9 cellular contexts compared by ENCODE assay signal in genomic region chr21:43974791-43975468, GRCh38. TPM values are rescaled to one million over a fixed set of nuclear protein-coding genes. Genes with fewer than 3 reads are reported as not detected.
DNase-seq lines count a peak whose midpoint lies in the region; ATAC-seq, FAIRE-seq and TF ChIP-seq lines count a peak whose summit lies in the region.
"Had no signal": no experiment of that assay in that cellular context is flagged by ENCODE, and none has a peak within 500 bp of the region (broad histone marks: within the 10 kb centered on the region; RNA-seq: fewer than 3 reads in every experiment).

No MANE protein-coding gene starts in this region.

- H3K9me3 Mint-ChIP-seq in nephron progenitor cell: no peaks in the 10 kb centered on the region
- H3K9me3 Mint-ChIP-seq: neural crest cell had no signal

- H3K79me2 ChIP-seq in K562 (ENCODE audit: control insufficient read depth, insufficient read depth, low read length): no peaks in the 10 kb centered on the region

- DNase-seq in K562 (ENCODE audit: extremely low read depth in 1 of 4, low spot score in 3 of 4) (no peak), nephron progenitor cell (no peak), T-helper 9 cell (no peak), D341Med (ENCODE audit: low spot score) (no peak), GM10248 (ENCODE audit: extremely low spot score) (no peak)

- TF ChIP-seq RAD21 in K562 (CRISPR knock-in tag; conservative IDR thresholded peaks at IDR 0.05 in 1 of 2, IDR thresholded peaks at IDR 0.05 in 1 of 2): no peak

- H3K4me1 Mint-ChIP-seq in nephron progenitor cell: peaks cover 28% of the 10 kb centered on the region

- H4K20me1 ChIP-seq in K562 (replicated peaks; ENCODE audit: control insufficient read depth, insufficient read depth, low read length): no peaks in the 10 kb centered on the region

- peak overlapping the region; percentile 14; the same call in 1 of the 3 replicates for H3K27ac ChIP-seq in K562 (ENCODE audit: extremely low read depth, low read depth, low read length)

- TF ChIP-seq POLR2A in GM10847 (IDR thresholded peaks at IDR 0.05; ENCODE audit: extremely low read depth, insufficient read length) (peak; percentile 23), K562 (conservative IDR thresholded peaks at IDR 0.05) (peak; percentile 48)

- no peak for FAIRE-seq in K562 (lab: Jason Lieb, UNC)

- TF ChIP-seq CTCF in K562 (IDR thresholded peaks at IDR 0.05 in 2 of 3, conservative IDR thresholded peaks at IDR 0.05 in 1 of 3; ENCODE audit: insufficient read depth in 2 of 3, low read depth in 1 of 3, low read length in 3 of 3) (no peak), nephron progenitor cell (IDR thresholded peaks at IDR 0.05) (no peak), GM10248 (IDR thresholded peaks at IDR 0.05; ENCODE audit: control extremely low read depth, extremely low read depth, low read depth, missing control alignments) (no peak)

- CTCF ChIA-PET in K562 (lab: Yijun Ruan, JAX; ENCODE audit: low intra/inter-chr PET ratio) (no interaction called here), GM10248 (lab: Yijun Ruan, JAX) (interaction anchor here (0.6 to 3.3 kb wide), 29 partner anchors 9 to 246 kb away, joined by 3 to 19 read pairs (median 5); partner anchors contain the start of gene RRP1)

- WGBS in K562 (ENCODE audit: insufficient coverage, low coverage, missing lambda C conversion rate): 75% methylated on average over 16 of the region's 16 CpGs

- in situ Hi-C loops in K562 (cut with MboI): no loop called here

- no peak overlapping the region for H3K4me3 ChIP-seq in K562

- H3K4me2 ChIP-seq in K562 (ENCODE audit: insufficient read depth, low read length): no peak overlapping the region; the same call in 1 of the 2 replicates

- H3K9ac ChIP-seq in K562 (ENCODE audit: insufficient read depth in 1 of 2, low read depth in 2 of 2, low read length in 2 of 2): peak overlapping the region in 1 of 2 experiments; percentile 61; a peak in 2 of 4 replicates

- intact Hi-C loops in K562 (cut with micrococcal nuclease): loop anchor here (1.0 kb wide), 1 partner anchor 164 kb away; no protein-coding TSS in a partner anchor

- no peak overlapping the region for H3K4me3 Mint-ChIP-seq in nephron progenitor cell
- H3K4me3 Mint-ChIP-seq: neural crest cell had no signal

- peaks cover 14 to 33% of the 10 kb centered on the region in 2 experiments; a peak in 4 of 5 replicates for H3K4me1 ChIP-seq in K562 (replicated peaks in 1 of 2; ENCODE audit: control insufficient read depth in 2 of 2, insufficient read depth in 2 of 2, low read length in 2 of 2)

- TF ChIP-seq EP300 in K562 (IDR thresholded peaks at IDR 0.05; ENCODE audit: low read length): no peak

- no peaks in the 10 kb centered on the region for H3K9me3 ChIP-seq in K562 (replicated peaks; ENCODE audit: control insufficient read depth, insufficient read depth, low read depth, low read length)

- peaks cover 16% of the 10 kb centered on the region for H3K27me3 Mint-ChIP-seq in nephron progenitor cell (ENCODE audit: low read depth, poor library complexity)

- POLR2A ChIA-PET in K562 (lab: Yijun Ruan, JAX): interaction anchor here (0.6 to 0.9 kb wide), 5 partner anchors 10 to 124 kb away, joined by 3 to 10 read pairs (median 4); no protein-coding TSS in a partner anchor
- POLR2A ChIA-PET in GM10248 (lab: Yijun Ruan, JAX): no interaction called here

- no TSS peak for BruUV-seq in K562 (replicated peaks; lab: Mats Ljungman, UMichigan)

- H2AFZ ChIP-seq in K562 (ENCODE audit: low read depth, low read length): peak overlapping the region; percentile 41; the same call in 1 of the 2 replicates

- ATAC-seq in HG02610 (IDR thresholded peaks at IDR 0.05; ENCODE audit: unreplicated experiment) (peak; percentile 5), K562 (no peak), HG02763 (IDR thresholded peaks at IDR 0.05; ENCODE audit: unreplicated experiment) (no peak)

- no peaks in the 10 kb centered on the region for H3K27me3 ChIP-seq in K562 (ENCODE audit: control insufficient read depth in 2 of 2, insufficient read depth in 2 of 2, low read length in 2 of 2)

- peak overlapping the region; percentile 11 for H3K27ac Mint-ChIP-seq in nephron progenitor cell

- peaks cover 57% of the 10 kb centered on the region; the same call in 2 of the 3 replicates for H3K36me3 ChIP-seq in K562 (ENCODE audit: control insufficient read depth, insufficient read depth, low read length)

- H3K36me3 Mint-ChIP-seq in nephron progenitor cell (ENCODE audit: low read depth): no peaks in the 10 kb centered on the region

- H3K9me1 ChIP-seq in K562 (ENCODE audit: control insufficient read depth, insufficient read depth, low read length): no peaks in the 10 kb centered on the region

TF ChIP-seq in K562, 482 proteins besides CTCF, POLR2A, EP300 and RAD21 (continues in another document):
- no peak for TF ChIP-seq CTBP1 (IDR thresholded peaks at IDR 0.05; ENCODE audit: borderline replicate concordance)
- no peak for TF ChIP-seq PTTG1 (tag; IDR thresholded peaks at IDR 0.05; ENCODE audit: low read depth)
- no peak for TF ChIP-seq MED1 (CRISPR knock-in tag; IDR thresholded peaks at IDR 0.05; ENCODE audit: borderline replicate concordance)
- TF ChIP-seq ZKSCAN3 (CRISPR knock-in tag; IDR thresholded peaks at IDR 0.05): no peak
- peak; percentile 70 for TF ChIP-seq NKRF (IDR thresholded peaks at IDR 0.05; ENCODE audit: borderline replicate concordance)
- TF ChIP-seq HOXB6 (CRISPR knock-in tag; IDR thresholded peaks at IDR 0.05; ENCODE audit: borderline replicate concordance): no peak
- TF ChIP-seq SRSF9 (IDR thresholded peaks at IDR 0.05; ENCODE audit: borderline replicate concordance, low read depth, low read length): no peak
- TF ChIP-seq XRCC4 (IDR thresholded peaks at IDR 0.05; ENCODE audit: extremely low read depth, insufficient read depth, insufficient read length): no peak

RNA-seq across cellular contexts. Expression of gene TRAPPC10, which starts 37.2 kb away (rescaled TPM):
- 206 and 248 TPM in 2 replicates for total RNA-seq in K562 (2011; cell fraction: chromatin; rRNA removed; ENCODE audit: low replicate concordance)
- total RNA-seq in K562 (2011; cell fraction: nucleolus; rRNA removed): 84.7 and 101 TPM in 2 replicates
- total RNA-seq in K562 (2011; cell fraction: nucleoplasm; rRNA removed): 136 and 156 TPM in 2 replicates
- total RNA-seq in K562 (2014; rRNA removed) (18.6 and 26.0 TPM in 2 replicates), K562 (2014; rRNA removed; fragmentation: Illumina TruSeq; extraction: Trizol) (31.0 and 32.8 TPM in 2 replicates), K562 (2015; rRNA removed; fragmentation: Illumina TruSeq; extraction: Trizol) (27.3 and 30.0 TPM in 2 replicates), K562 (2021) (33.8 and 40.5 TPM in 2 replicates)
- polyA plus RNA-seq in K562 (2011; rRNA removed) (24.3 and 25.4 TPM in 2 replicates), K562 (2014; fragmentation: Illumina TruSeq; extraction: Trizol) (27.5 and 28.9 TPM in 2 replicates), K562 (2014; fragmentation: Nextera tagmentation; extraction: Ambion mirVana) (1 to 10 TPM; 1.1 to 1.3 TPM), K562 (2014; rRNA removed) (20.4 and 21.5 TPM in 2 replicates)
- 15.0 and 18.0 TPM in 2 replicates for polyA plus RNA-seq in K562 (2011; cell fraction: cytosol; rRNA removed)
- polyA plus RNA-seq in K562 (2011; cell fraction: nucleus; rRNA removed): 90.3 and 102 TPM in 2 replicates
- 22.2 and 26.6 TPM in 2 replicates for polyA plus RNA-seq in K562 (2012)
- polyA minus RNA-seq in K562 (2011; rRNA and poly(A)+ RNA removed): 31.9 and 33.4 TPM in 2 replicates
- 13.8 and 16.4 TPM in 2 replicates for polyA minus RNA-seq in K562 (2011; cell fraction: cytosol; rRNA and poly(A)+ RNA removed)
- polyA minus RNA-seq in K562 (2011; cell fraction: nucleus; rRNA and poly(A)+ RNA removed): 27.6 and 38.5 TPM in 2 replicates
